Comparison of ENCODE assay signal across 9 cellular contexts in genomic region chr20:62953167-62953838, GRCh38. TPM values are rescaled to one million over a fixed set of nuclear protein-coding genes. Genes with fewer than 3 reads are reported as not detected.
DNase-seq lines count a peak whose midpoint lies in the region; ATAC-seq and TF ChIP-seq lines count a peak whose summit lies in the region.
"Had no signal": no experiment of that assay in that cellular context is flagged by ENCODE, and none has a peak within 500 bp of the region (broad histone marks: within the 10 kb centered on the region; RNA-seq: fewer than 3 reads in every experiment).

No MANE protein-coding gene starts in this region.

- H2AFZ ChIP-seq in hepatocyte = no peak overlapping the region

- H3K4me2 ChIP-seq in hepatocyte = peak overlapping the region; percentile 78

- TF ChIP-seq CTCF in hepatocyte (IDR thresholded peaks at IDR 0.05; ENCODE audit: poor library complexity) = no peak

- no peaks in the 10 kb centered on the region for H3K9me2 ChIP-seq in hepatocyte (replicated peaks; ENCODE audit: insufficient read depth)

- peaks cover 20% of the 10 kb centered on the region for H3K36me3 Mint-ChIP-seq in T-cell
- peaks cover 43% of the 10 kb centered on the region for H3K36me3 Mint-ChIP-seq in stimulated activated memory B cell treated with anti-CD40 and anti-IgM and Interleukin-4, amounts not matched to agents 10 μg/mL and 1 μg/mL and 100 μg/mL, for 72 hours

- CTCF ChIA-PET in T-cell (lab: Charles Lee) = interaction anchor here in 1 of 2 donors (1.0 to 1.7 kb wide), 3 partner anchors 19 to 55 kb away, joined by 3 to 6 read pairs (median 4); no protein-coding TSS in a partner anchor

- peaks cover 12% of the 10 kb centered on the region for H3K79me2 ChIP-seq in hepatocyte

- H3K9me3 Mint-ChIP-seq in T-cell = no peaks in the 10 kb centered on the region
- H3K9me3 Mint-ChIP-seq in stimulated activated memory B cell treated with anti-CD40 and anti-IgM and Interleukin-4, amounts not matched to agents 10 μg/mL and 1 μg/mL and 100 μg/mL, for 72 hours = peaks cover 4% of the 10 kb centered on the region

- peak overlapping the region; percentile 99 for H3K27ac ChIP-seq in hepatocyte

- peaks cover 34% of the 10 kb centered on the region for H3K4me1 ChIP-seq in hepatocyte (ENCODE audit: insufficient read depth)

- no peaks in the 10 kb centered on the region for H3K27me3 Mint-ChIP-seq in T-cell
- no peaks in the 10 kb centered on the region for H3K27me3 Mint-ChIP-seq in stimulated activated memory B cell treated with anti-CD40 and anti-IgM and Interleukin-4, amounts not matched to agents 10 μg/mL and 1 μg/mL and 100 μg/mL, for 72 hours

- H4K20me1 ChIP-seq in hepatocyte (ENCODE audit: insufficient read depth, poor library complexity, severe bottlenecking) = no peaks in the 10 kb centered on the region

- DNase-seq in T-cell = no peak
- peak; percentile 36 for DNase-seq in hepatocyte (ENCODE audit: low spot score)
- DNase-seq in HPDE6-E6E7 (ENCODE audit: extremely low spot score) = no peak

- peak overlapping the region; percentile 96 for H3K27ac Mint-ChIP-seq in T-cell
- peak overlapping the region; percentile 92 for H3K27ac Mint-ChIP-seq in stimulated activated memory B cell treated with anti-CD40 and anti-IgM and Interleukin-4, amounts not matched to agents 10 μg/mL and 1 μg/mL and 100 μg/mL, for 72 hours

- POLR2A ChIA-PET in T-cell (lab: Charles Lee) = interaction anchor here in 1 of 2 donors (0.5 to 0.7 kb wide), 2 partner anchors 28 to 31 kb away, joined by 3 to 4 read pairs; no protein-coding TSS in a partner anchor

- H3K4me3 ChIP-seq in hepatocyte = peak overlapping the region; percentile 0

- ATAC-seq in GM19351 (IDR thresholded peaks at IDR 0.05; ENCODE audit: unreplicated experiment) (peak; percentile 5), T-cell (replicated peaks in 1 of 4) (no peak), HG03045 (IDR thresholded peaks at IDR 0.05; ENCODE audit: unreplicated experiment) (no peak), HG03442 (IDR thresholded peaks at IDR 0.05; ENCODE audit: unreplicated experiment) (no peak), GM21526 (IDR thresholded peaks at IDR 0.05; ENCODE audit: low FRiP score, unreplicated experiment) (no peak)
- peak; percentile 2 for ATAC-seq in stimulated activated memory B cell treated with anti-CD40 and anti-IgM and Interleukin-4, amounts not matched to agents 10 μg/mL and 1 μg/mL and 100 μg/mL, for 72 hours

- peaks cover 18 to 34% (median 30%) of the 10 kb centered on the region in 3 donors for H3K4me1 Mint-ChIP-seq in T-cell
- peaks cover 30% of the 10 kb centered on the region for H3K4me1 Mint-ChIP-seq in stimulated activated memory B cell treated with anti-CD40 and anti-IgM and Interleukin-4, amounts not matched to agents 10 μg/mL and 1 μg/mL and 100 μg/mL, for 72 hours

- WGBS in hepatocyte (ENCODE audit: low lambda C conversion rate, missing lambda C conversion rate) = 67% methylated on average over 14 of the region's 16 CpGs

- H3K4me3 Mint-ChIP-seq in T-cell = peak overlapping the region; percentile 76 to 92 (median 77)
- H3K4me3 Mint-ChIP-seq in stimulated activated memory B cell treated with anti-CD40 and anti-IgM and Interleukin-4, amounts not matched to agents 10 μg/mL and 1 μg/mL and 100 μg/mL, for 72 hours = peak overlapping the region; percentile 72

- H3K9me3 ChIP-seq in hepatocyte (ENCODE audit: low read depth) = no peaks in the 10 kb centered on the region

- H3K36me3 ChIP-seq in hepatocyte (replicated peaks; ENCODE audit: insufficient read depth, low read depth) = no peaks in the 10 kb centered on the region

- H3K27me3 ChIP-seq in hepatocyte = no peaks in the 10 kb centered on the region

RNA-seq across cellular contexts. Expression of gene SLC17A9, which starts 0.8 kb away (rescaled TPM):
- total RNA-seq in T-cell (1 to 10 TPM; 5.3 to 8.8 (median 8.3) TPM), hepatocyte (17.3 and 26.9 TPM in 2 replicates)
- 83.9 and 113 TPM in 2 replicates for polyA plus RNA-seq in hepatocyte

RNA-seq across cellular contexts. Expression of gene GID8, which starts 15.4 kb away (rescaled TPM):
- total RNA-seq in T-cell (10 to 100 TPM; 33.1 to 43.4 (median 41.2) TPM), hepatocyte (35.4 and 35.5 TPM in 2 replicates)
- polyA plus RNA-seq in hepatocyte = 16.5 and 17.9 TPM in 2 replicates

RNA-seq across cellular contexts. Expression of gene DIDO1, which starts 27.0 kb away (rescaled TPM):
- total RNA-seq in T-cell = 100 to 1,000 TPM in 3 of 5 donors, 10 to 100 TPM in 2; 70.5 to 116 (median 113) TPM
- total RNA-seq in hepatocyte = 31.5 and 31.6 TPM in 2 replicates
- polyA plus RNA-seq in hepatocyte = 23.7 and 26.5 TPM in 2 replicates

RNA-seq across cellular contexts. Expression of gene BHLHE23, which starts 53.5 kb away (rescaled TPM):
- total RNA-seq in T-cell (not detected), hepatocyte (not detected in 2 replicates)
- not detected in 2 replicates for polyA plus RNA-seq in hepatocyte
- total RNA-seq: bronchial epithelial cell had no signal

Comparison
In these comparisons a context has a peak if more than half of its experiments do, and no peak if none do; other contexts are left out.
1. ATAC-seq: peak in GM19351 (single experiment) and stimulated activated memory B cell treated with anti-CD40 and anti-IgM and Interleukin-4, amounts not matched to agents 10 μg/mL and 1 μg/mL and 100 μg/mL, for 72 hours (single experiment); none in T-cell (0 of 4), HG03045 (single experiment), HG03442 (single experiment) and GM21526 (single experiment).